Comparison of ENCODE assay signal across 9 cellular contexts in the genomic region with DNA sequence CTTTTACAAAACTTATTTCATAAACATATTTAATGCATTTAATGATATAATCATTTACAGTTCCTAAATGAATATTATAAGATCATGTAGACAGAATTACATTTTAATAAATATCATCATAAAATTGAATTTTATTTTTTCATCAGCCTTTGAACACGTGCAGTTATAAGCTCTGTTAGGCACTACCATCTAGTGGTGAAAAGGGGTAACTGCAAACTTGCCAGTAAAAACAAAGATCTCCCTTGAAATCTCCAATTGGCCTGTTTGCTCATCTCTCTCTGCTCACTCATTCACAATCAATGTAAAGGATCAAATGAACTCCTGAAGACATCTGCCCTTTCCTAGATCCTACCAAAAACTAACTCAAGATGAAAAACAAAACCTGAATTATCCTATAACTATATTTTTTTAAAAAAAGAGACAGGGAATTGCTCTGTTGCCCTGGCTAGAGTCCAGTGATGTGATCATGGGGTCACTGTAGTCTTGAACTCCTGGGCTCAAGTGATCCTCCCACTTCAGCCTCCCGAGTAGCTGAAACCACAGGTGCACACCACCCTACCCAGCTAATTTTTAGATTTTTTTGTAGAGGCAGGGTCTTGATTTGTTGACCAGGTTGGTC. TPM values are rescaled to one million over a fixed set of nuclear protein-coding genes. Genes with fewer than 3 reads are reported as not detected.
DNase-seq lines count a peak whose midpoint lies in the region; ATAC-seq, FAIRE-seq and TF ChIP-seq lines count a peak whose summit lies in the region.
"Had no signal": no experiment of that assay in that cellular context is flagged by ENCODE, and none has a peak within 500 bp of the region (broad histone marks: within the 10 kb centered on the region; RNA-seq: fewer than 3 reads in every experiment).

No MANE protein-coding gene starts in this region.

- peak overlapping the region; percentile 72 for H3K27ac Mint-ChIP-seq in CD4-positive, alpha-beta T cell
- peak overlapping the region; percentile 73 for H3K27ac Mint-ChIP-seq in activated CD8-positive, alpha-beta T cell treated with anti-CD3 and anti-CD28 coated beads for 36 hours

- H3K4me3 ChIP-seq in fibroblast of villous mesenchyme (ENCODE audit: low read depth, low read length): no peak overlapping the region
- H3K4me3 ChIP-seq in pancreas: no peak overlapping the region

- H3K9me3 Mint-ChIP-seq in CD4-positive, alpha-beta T cell: no peaks in the 10 kb centered on the region
- H3K9me3 Mint-ChIP-seq in activated CD8-positive, alpha-beta T cell treated with anti-CD3 and anti-CD28 coated beads for 36 hours: no peaks in the 10 kb centered on the region

- peaks cover 21% of the 10 kb centered on the region for H3K4me1 Mint-ChIP-seq in CD4-positive, alpha-beta T cell (ENCODE audit: low read depth)
- peaks cover 16% of the 10 kb centered on the region for H3K4me1 Mint-ChIP-seq in activated CD8-positive, alpha-beta T cell treated with anti-CD3 and anti-CD28 coated beads for 36 hours (ENCODE audit: low read depth)

- ATAC-seq in CD4-positive, alpha-beta T cell (ENCODE audit: poor library complexity): peak; percentile 91
- ATAC-seq in activated CD8-positive, alpha-beta T cell treated with anti-CD3 and anti-CD28 coated beads for 36 hours: peak; percentile 88
- ATAC-seq in pancreas (peak in 3 of 4 donors; percentile 81 to 92 (median 86)), GM21390 (IDR thresholded peaks at IDR 0.05; ENCODE audit: unreplicated experiment) (no peak), HG03571 (IDR thresholded peaks at IDR 0.05; ENCODE audit: unreplicated experiment) (no peak)

- TF ChIP-seq CTCF in CD4-positive, alpha-beta T cell (IDR thresholded peaks at IDR 0.05): peak; percentile 90
- peak; percentile 82 for TF ChIP-seq CTCF in GM13976 (IDR thresholded peaks at IDR 0.05; ENCODE audit: borderline replicate concordance, control extremely low read depth, extremely low read depth, insufficient read depth, missing control alignments)
- peak; percentile 97 for TF ChIP-seq CTCF in activated CD8-positive, alpha-beta T cell treated with anti-CD3 and anti-CD28 coated beads for 36 hours (IDR thresholded peaks at IDR 0.05)
- TF ChIP-seq CTCF in fibroblast of villous mesenchyme (IDR thresholded peaks at IDR 0.05; ENCODE audit: insufficient read depth, low read depth, low read length): peak; percentile 91
- TF ChIP-seq CTCF in pancreas (IDR thresholded peaks at IDR 0.05): peak; percentile 69 to 86 (median 80)

- no peaks in the 10 kb centered on the region for H3K9me3 ChIP-seq in CD4-positive, alpha-beta T cell (ENCODE audit: control insufficient read depth, low read length)
- no peaks in the 10 kb centered on the region for H3K9me3 ChIP-seq in pancreas

- H3K4me3 Mint-ChIP-seq in CD4-positive, alpha-beta T cell: peak overlapping the region; percentile 25
- no peak overlapping the region for H3K4me3 Mint-ChIP-seq in activated CD8-positive, alpha-beta T cell treated with anti-CD3 and anti-CD28 coated beads for 36 hours

- 6 to 8% methylated on average over 2 of the region's 2 CpGs for WGBS in pancreas, 2 donors

- H3K27me3 Mint-ChIP-seq in CD4-positive, alpha-beta T cell: no peaks in the 10 kb centered on the region
- H3K27me3 Mint-ChIP-seq in activated CD8-positive, alpha-beta T cell treated with anti-CD3 and anti-CD28 coated beads for 36 hours: no peaks in the 10 kb centered on the region

- intact Hi-C loops in CD4-positive, alpha-beta T cell (cut with DNase I, micrococcal nuclease): loop anchor here in 1 of 2 experiments (2.0 to 5.0 kb wide), 2 partner anchors 27 to 162 kb away; no protein-coding TSS in a partner anchor
- intact Hi-C loops in activated CD8-positive, alpha-beta T cell treated with anti-CD3 and anti-CD28 coated beads for 36 hours (cut with micrococcal nuclease): no loop called here
- intact Hi-C loops in pancreas (cut with DNase I): no loop called here

- CTCF ChIA-PET in CD4-positive, alpha-beta T cell (lab: Charles Lee): interaction anchor here (0.7 to 1.9 kb wide), 7 partner anchors 11 to 114 kb away, joined by 3 to 4 read pairs (median 3); no protein-coding TSS in a partner anchor
- CTCF ChIA-PET in activated CD8-positive, alpha-beta T cell treated with anti-CD3 and anti-CD28 coated beads for 36 hours (lab: Charles Lee): interaction anchor here (0.8 to 4.3 kb wide), 13 partner anchors 9 to 311 kb away, joined by 3 to 24 read pairs (median 3); a partner anchor contains a TSS

- H3K4me1 ChIP-seq in pancreas: no peaks in the 10 kb centered on the region

- H3K36me3 Mint-ChIP-seq in CD4-positive, alpha-beta T cell (ENCODE audit: low read depth): peaks cover 76% of the 10 kb centered on the region
- H3K36me3 Mint-ChIP-seq in activated CD8-positive, alpha-beta T cell treated with anti-CD3 and anti-CD28 coated beads for 36 hours (ENCODE audit: low read depth): peaks cover 14% of the 10 kb centered on the region

- H3K27me3 ChIP-seq in CD4-positive, alpha-beta T cell (ENCODE audit: control insufficient read depth, insufficient read depth, low read length): no peaks in the 10 kb centered on the region
- no peaks in the 10 kb centered on the region for H3K27me3 ChIP-seq in pancreas

- in situ Hi-C loops in GM13976 (cut with MboI; ENCODE audit: low sequenced_read_pairs, unreplicated experiment): no loop called here

- H3K27ac ChIP-seq in CD4-positive, alpha-beta T cell (ENCODE audit: low read depth, low read length): no peak overlapping the region
- no peak overlapping the region for H3K27ac ChIP-seq in pancreas

- DNase-seq in CD4-positive, alpha-beta T cell: peak in 1 of 10 experiments; percentile 5
- DNase-seq in GM13976 (ENCODE audit: low spot score) (peak; percentile 72), NCI-H2227 (lab: John Stamatoyannopoulos, UW; ENCODE audit: unreplicated experiment) (peak; percentile 67), fibroblast of villous mesenchyme (ENCODE audit: low read depth) (peak; percentile 72), pancreas (peak in 1 of 6 donors; percentile 25)
- DNase-seq in activated CD8-positive, alpha-beta T cell treated with anti-CD3 and anti-CD28 coated beads for 36 hours: peak; percentile 26

- FAIRE-seq in pancreas (lab: Jason Lieb, UNC): peak; percentile 95

- POLR2A ChIA-PET in CD4-positive, alpha-beta T cell (lab: Charles Lee): interaction anchor here (0.6 to 1.3 kb wide), 8 partner anchors 11 to 157 kb away, joined by 3 to 6 read pairs (median 3); no protein-coding TSS in a partner anchor
- POLR2A ChIA-PET in activated CD8-positive, alpha-beta T cell treated with anti-CD3 and anti-CD28 coated beads for 36 hours (lab: Charles Lee): interaction anchor here (0.6 kb wide), 1 partner anchor 9 kb away, joined by 3 read pairs; no protein-coding TSS in a partner anchor

- H3K36me3 ChIP-seq in pancreas: peaks cover 0 to 26% (median 4%) of the 10 kb centered on the region in 3 donors

RNA-seq across cellular contexts. Expression of a gene that starts 31.7 kb away (rescaled TPM):
- total RNA-seq in CD4-positive, alpha-beta T cell: 100 to 1,000 TPM; 232 to 239 TPM
- 10 to 100 TPM; 30.6 to 35.9 TPM for total RNA-seq in activated CD8-positive, alpha-beta T cell treated with anti-CD3 and anti-CD28 coated beads for 36 hours
- 39.9 and 75.1 TPM in 2 replicates for total RNA-seq in fibroblast of villous mesenchyme
- total RNA-seq in pancreas: 10 to 100 TPM; 23.3 to 90.7 (median 49.0) TPM
- polyA plus RNA-seq in pancreas: 10 to 100 TPM; 35.6 to 64.8 TPM

RNA-seq across cellular contexts. Expression of a gene that starts 43.9 kb away (rescaled TPM):
- total RNA-seq in CD4-positive, alpha-beta T cell: not detected
- total RNA-seq in activated CD8-positive, alpha-beta T cell treated with anti-CD3 and anti-CD28 coated beads for 36 hours: not detected
- 0.32 TPM in 1 of 2 replicates, not detected in the other for total RNA-seq in fibroblast of villous mesenchyme
- total RNA-seq in pancreas: under 1 TPM in 5 of 6 donors, not detected in 1; 0.25 to 0.41 (median 0.34) TPM
- under 1 TPM; 0.23 to 0.82 TPM for polyA plus RNA-seq in pancreas
- total RNA-seq: T-helper 1 cell treated with Interleukin-12 subunit alpha and Interleukin-12 subunit beta and Interleukin-4 antibody, amounts not matched to agents 30 ng/mL and 1 ng/mL, for 36 hours had no signal

Comparison
In these comparisons a context has a peak if more than half of its experiments do, and no peak if none do; other contexts are left out.
1. ATAC-seq: peak in CD4-positive, alpha-beta T cell (single experiment), activated CD8-positive, alpha-beta T cell treated with anti-CD3 and anti-CD28 coated beads for 36 hours (single experiment) and pancreas (3 of 4); none in GM21390 (single experiment) and HG03571 (single experiment).
2. Peak in every context shown above with its lines, with median percentiles within 50 percentile points of each other: CTCF ChIP-seq.